ENCODE assay signal across 9 cellular contexts in genomic region chr5:132677191-132677590, GRCh38. TPM values are rescaled to one million over a fixed set of nuclear protein-coding genes. Genes with fewer than 3 reads are reported as not detected.
DNase-seq lines count a peak whose midpoint lies in the region; ATAC-seq and TF ChIP-seq lines count a peak whose summit lies in the region.
"Had no signal": no experiment of that assay in that cellular context is flagged by ENCODE, and none has a peak within 500 bp of the region (broad histone marks: within the 10 kb centered on the region; RNA-seq: fewer than 3 reads in every experiment).

No MANE protein-coding gene starts in this region.

- no peaks in the 10 kb centered on the region for H3K9me3 ChIP-seq in MG63

- H3K9me3 Mint-ChIP-seq in activated T-cell treated with anti-CD3 and anti-CD28 coated beads, Interleukin-2, amount 50 U/mL, for 4 hours: no peaks in the 10 kb centered on the region

- no peaks in the 10 kb centered on the region for H3K27me3 ChIP-seq in MG63

- H3K4me3 Mint-ChIP-seq in activated T-cell treated with anti-CD3 and anti-CD28 coated beads, Interleukin-2, amount 50 U/mL, for 4 hours: no peak overlapping the region

- H3K4me1 Mint-ChIP-seq in activated T-cell treated with anti-CD3 and anti-CD28 coated beads, Interleukin-2, amount 50 U/mL, for 4 hours (ENCODE audit: low read depth): peaks cover 11% of the 10 kb centered on the region

- no peak overlapping the region for H3K4me3 ChIP-seq in MG63

- TF ChIP-seq CTCF in AG09319 (IDR thresholded peaks at IDR 0.05; ENCODE audit: low read depth, low read length): peak; percentile 28

- no peak for ATAC-seq in activated T-cell treated with anti-CD3 and anti-CD28 coated beads, Interleukin-2, amount 50 U/mL, for 4 hours
- no peak for ATAC-seq in GM19455 (IDR thresholded peaks at IDR 0.05; ENCODE audit: unreplicated experiment)
- no peak for ATAC-seq in GM18909 (IDR thresholded peaks at IDR 0.05; ENCODE audit: poor library complexity, unreplicated experiment)

- DNase-seq in AG09319 (ENCODE audit: extremely low read depth, low read depth) (peak; percentile 46), MG63 (peak; percentile 98), dermis blood vessel endothelial cell (peak; percentile 83), mucosa of gallbladder (ENCODE audit: low spot score) (peak; percentile 75), SKM-1 (lab: John Stamatoyannopoulos, UW; ENCODE audit: unreplicated experiment) (no peak)
- DNase-seq in activated T-cell treated with anti-CD3 and anti-CD28 coated beads, Interleukin-2, amount 50 U/mL, for 4 hours: no peak
- DNase-seq: NCI-H1092 treated with DMSO at 0.1 percent for 48 hours had no signal

- H3K27me3 Mint-ChIP-seq in activated T-cell treated with anti-CD3 and anti-CD28 coated beads, Interleukin-2, amount 50 U/mL, for 4 hours (ENCODE audit: low read depth): peaks cover 2% of the 10 kb centered on the region

- no peaks in the 10 kb centered on the region for H3K36me3 Mint-ChIP-seq in activated T-cell treated with anti-CD3 and anti-CD28 coated beads, Interleukin-2, amount 50 U/mL, for 4 hours (ENCODE audit: insufficient read depth)

- no peaks in the 10 kb centered on the region for H3K36me3 ChIP-seq in MG63

RNA-seq across cellular contexts. Expression of gene IL4, which starts 3.4 kb away (rescaled TPM):
- not detected in 2 replicates for total RNA-seq in MG63 (2014; rRNA removed; shearing (Covaris generic); ENCODE audit: low replicate concordance)
- total RNA-seq in dermis blood vessel endothelial cell (not detected in 2 replicates), mucosa of gallbladder (not detected)
- total RNA-seq in activated T-cell treated with anti-CD3 and anti-CD28 coated beads, Interleukin-2, amount 50 U/mL, for 4 hours: 10 to 100 TPM; 17.9 to 45.9 (median 18.5) TPM

RNA-seq across cellular contexts. Expression of gene IL13, which starts 19.2 kb away (rescaled TPM):
- not detected in 2 replicates for total RNA-seq in MG63 (2014; rRNA removed; shearing (Covaris generic); ENCODE audit: low replicate concordance)
- total RNA-seq in dermis blood vessel endothelial cell (not detected in 2 replicates), mucosa of gallbladder (not detected)
- total RNA-seq in activated T-cell treated with anti-CD3 and anti-CD28 coated beads, Interleukin-2, amount 50 U/mL, for 4 hours: 10 to 100 TPM; 12.5 to 56.8 (median 26.9) TPM

Comparison
In these comparisons a context has a peak if more than half of its experiments do, and no peak if none do; other contexts are left out.
1. DNase-seq: peak in AG09319 (single experiment), MG63 (single experiment), dermis blood vessel endothelial cell (single experiment) and mucosa of gallbladder (single experiment); none in activated T-cell treated with anti-CD3 and anti-CD28 coated beads, Interleukin-2, amount 50 U/mL, for 4 hours (single experiment) and SKM-1 (single experiment).
2. RNA of gene IL4, which starts 3.4 kb away (total RNA-seq): 17.9 to 45.9 TPM in activated T-cell treated with anti-CD3 and anti-CD28 coated beads, Interleukin-2, amount 50 U/mL, for 4 hours; not detected in mucosa of gallbladder (single experiment), not detected in MG63 and not detected in dermis blood vessel endothelial cell; every median in the first group is over 10 times any median in the second.
3. RNA of gene IL13, which starts 19.2 kb away (total RNA-seq): 12.5 to 56.8 TPM in activated T-cell treated with anti-CD3 and anti-CD28 coated beads, Interleukin-2, amount 50 U/mL, for 4 hours; not detected in MG63, not detected in dermis blood vessel endothelial cell and not detected in mucosa of gallbladder (single experiment); every median in the first group is over 10 times any median in the second.